In genomic region chr18:79679552-79680099, GRCh38 we compare ENCODE assay signal across 8 cellular contexts. TPM values are rescaled to one million over a fixed set of nuclear protein-coding genes. Genes with fewer than 3 reads are reported as not detected.
DNase-seq lines count a peak whose midpoint lies in the region; ATAC-seq, FAIRE-seq and TF ChIP-seq lines count a peak whose summit lies in the region.

A gene with protein sequence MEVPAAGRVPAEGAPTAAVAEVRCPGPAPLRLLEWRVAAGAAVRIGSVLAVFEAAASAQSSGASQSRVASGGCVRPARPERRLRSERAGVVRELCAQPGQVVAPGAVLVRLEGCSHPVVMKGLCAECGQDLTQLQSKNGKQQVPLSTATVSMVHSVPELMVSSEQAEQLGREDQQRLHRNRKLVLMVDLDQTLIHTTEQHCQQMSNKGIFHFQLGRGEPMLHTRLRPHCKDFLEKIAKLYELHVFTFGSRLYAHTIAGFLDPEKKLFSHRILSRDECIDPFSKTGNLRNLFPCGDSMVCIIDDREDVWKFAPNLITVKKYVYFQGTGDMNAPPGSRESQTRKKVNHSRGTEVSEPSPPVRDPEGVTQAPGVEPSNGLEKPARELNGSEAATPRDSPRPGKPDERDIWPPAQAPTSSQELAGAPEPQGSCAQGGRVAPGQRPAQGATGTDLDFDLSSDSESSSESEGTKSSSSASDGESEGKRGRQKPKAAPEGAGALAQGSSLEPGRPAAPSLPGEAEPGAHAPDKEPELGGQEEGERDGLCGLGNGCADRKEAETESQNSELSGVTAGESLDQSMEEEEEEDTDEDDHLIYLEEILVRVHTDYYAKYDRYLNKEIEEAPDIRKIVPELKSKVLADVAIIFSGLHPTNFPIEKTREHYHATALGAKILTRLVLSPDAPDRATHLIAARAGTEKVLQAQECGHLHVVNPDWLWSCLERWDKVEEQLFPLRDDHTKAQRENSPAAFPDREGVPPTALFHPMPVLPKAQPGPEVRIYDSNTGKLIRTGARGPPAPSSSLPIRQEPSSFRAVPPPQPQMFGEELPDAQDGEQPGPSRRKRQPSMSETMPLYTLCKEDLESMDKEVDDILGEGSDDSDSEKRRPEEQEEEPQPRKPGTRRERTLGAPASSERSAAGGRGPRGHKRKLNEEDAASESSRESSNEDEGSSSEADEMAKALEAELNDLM (plus strand): TSS chr18:79679803. CDS start chr18:79679948, 145 bp downstream.

- WGBS in GM12878 (ENCODE audit: insufficient coverage, insufficient replicate concordance, low lambda C conversion rate, missing lambda C conversion rate), result 1% methylated on average over 77 of the region's 88 CpGs
- 0% methylated on average over 88 of the region's 88 CpGs for WGBS in sigmoid colon, 2 donors

- ATAC-seq in GM18511 (IDR thresholded peaks at IDR 0.05; ENCODE audit: unreplicated experiment) (peak; percentile 64), HG02943 (IDR thresholded peaks at IDR 0.05; ENCODE audit: low read depth, unreplicated experiment) (peak; percentile 63), GM12878 (peak; percentile 68)

- intact Hi-C loops in GM12878 (cut with micrococcal nuclease; ENCODE audit: unreplicated experiment), result loop anchor here (1.0 to 10.0 kb wide), 6 partner anchors 280 to 465 kb away; partner anchors contain the start of genes ADNP2, RBFA and TXNL4A
- intact Hi-C loops in sigmoid colon (cut with DNase I), result loop anchor here (1.0 to 10.0 kb wide), 3 partner anchors 280 to 611 kb away; partner anchors contain the start of gene ATP9B

- CTCF ChIA-PET in GM12878 (lab: Yijun Ruan, JAX), result no interaction called here

- H3K27ac ChIP-seq in GM12878 (ENCODE audit: control insufficient read depth, insufficient read depth), result peak within 1 kb of the TSS; percentile 98
- peak within 1 kb of the TSS; percentile 89 to 99 (median 96) for H3K27ac ChIP-seq in sigmoid colon

- no peaks in the 10 kb centered on the region for H3K27me3 ChIP-seq in GM12878 (replicated peaks in 1 of 2; ENCODE audit: control insufficient read depth in 2 of 2, insufficient read depth in 2 of 2, low read length in 1 of 2)
- H3K27me3 ChIP-seq in sigmoid colon, result no peaks in the 10 kb centered on the region

- H3K4me1 ChIP-seq in GM12878 (ENCODE audit: control insufficient read depth, insufficient read depth, low read length) (peaks cover 33% of the 10 kb centered on the region), sigmoid colon (peaks cover 0 to 47% (median 37%) of the 10 kb centered on the region in 4 donors)

- no peak for TF ChIP-seq RAD21 in GM12878 (IDR thresholded peaks at IDR 0.05; ENCODE audit: insufficient read depth, low read depth, low read length)

- SMC1A ChIA-PET in GM12878 (lab: Charles Lee; ENCODE audit: uncharacterized antibody, unreplicated experiment), result interaction anchor here (1.2 kb wide), 1 partner anchor 29 kb away, joined by 5 read pairs; no protein-coding TSS in a partner anchor

- H3K9me3 ChIP-seq in GM12878 (replicated peaks; ENCODE audit: control insufficient read depth, insufficient read depth, low read length), result no peaks in the 10 kb centered on the region; the same call in 2 of the 3 replicates
- H3K9me3 ChIP-seq in sigmoid colon, result no peaks in the 10 kb centered on the region

- POLR2A ChIA-PET in GM12878 (lab: Charles Lee), result interaction anchor here (1.0 kb wide), 1 partner anchor 55 kb away, joined by 3 read pairs; no protein-coding TSS in a partner anchor

- peak within 1 kb of the TSS; percentile 71 for H3K4me3 ChIP-seq in GM12878
- H3K4me3 ChIP-seq in sigmoid colon, result peak within 1 kb of the TSS; percentile 84 to 95 (median 92)

- H4K20me1 ChIP-seq in GM12878 (ENCODE audit: control insufficient read depth, insufficient read depth), result peaks cover 2% of the 10 kb centered on the region; the same call in 1 of the 2 replicates

- peak within 1 kb of the TSS; percentile 99 for H2AFZ ChIP-seq in GM12878 (ENCODE audit: control insufficient read depth, low read depth, low read length)

- FAIRE-seq in GM12878 (lab: Jason Lieb, UNC), result no peak

- H3K79me2 ChIP-seq in GM12878 (ENCODE audit: control insufficient read depth, insufficient read depth, low read length), result peaks cover 63% of the 10 kb centered on the region

- TF ChIP-seq POLR2A in GM12878 (IDR thresholded peaks at IDR 0.05; ENCODE audit: low read depth, low read length), result peak; percentile 61
- peak in 1 of 2 donors; percentile 36 for TF ChIP-seq POLR2A in sigmoid colon (IDR thresholded peaks at IDR 0.05)

- H3K4me2 ChIP-seq in GM12878 (ENCODE audit: control insufficient read depth, insufficient read depth), result peak within 1 kb of the TSS; percentile 95

- in situ Hi-C loops in GM12878 (cut with MboI), result loop anchor here (5.0 kb wide), 2 partner anchors 278 to 358 kb away; no protein-coding TSS in a partner anchor

- BruUV-seq in GM12878 (replicated peaks; lab: Mats Ljungman, UMichigan), result no TSS peak

- TF ChIP-seq CTCF in GM12878 (IDR thresholded peaks at IDR 0.05 in 2 of 3, conservative IDR thresholded peaks at IDR 0.05 in 1 of 3; ENCODE audit: control insufficient read depth in 2 of 3, extremely low read depth in 1 of 3, insufficient read depth in 1 of 3, low read depth in 3 of 3, low read length in 3 of 3) (0 out of 6 replicates have a peak, but pooled peaks of 1 of the 3 experiments have one; percentile 0), sigmoid colon (IDR thresholded peaks at IDR 0.05) (no peak)

- TF ChIP-seq EP300 in GM12878 (IDR thresholded peaks at IDR 0.05; ENCODE audit: borderline replicate concordance in 1 of 2, control insufficient read depth in 1 of 2, low read depth in 2 of 2, low read length in 2 of 2) (peak in 1 of 2 experiments; percentile 25; a peak in 1 of 4 replicates), sigmoid colon (IDR thresholded peaks at IDR 0.05) (no peak)

- H3K9ac ChIP-seq in GM12878 (ENCODE audit: control insufficient read depth, insufficient read depth, low read length), result peak within 1 kb of the TSS; percentile 82

- RAD21 ChIA-PET in GM12878 (lab: Charles Lee; ENCODE audit: unreplicated experiment), result no interaction called here

- H3K36me3 ChIP-seq in GM12878 (ENCODE audit: control insufficient read depth in 2 of 2, insufficient read depth in 2 of 2, low read length in 1 of 2) (peaks cover 0 to 5% of the 10 kb centered on the region in 2 experiments; a peak in 1 of 4 replicates), sigmoid colon (no peaks in the 10 kb centered on the region)

- peak; percentile 85 to 92 for DNase-seq in NCI-H2081 (lab: John Stamatoyannopoulos, UW)
- DNase-seq in T-helper 22 cell (ENCODE audit: low read depth), result peak; percentile 80
- DNase-seq in GM12878 (ENCODE audit: low read depth, low spot score), result no peak
- DNase-seq in iPS DF 4.7 (ENCODE audit: extremely low read depth, low spot score), result peak; percentile 33
- DNase-seq in sigmoid colon, result peak; percentile 96
- no peak for DNase-seq in cortex of kidney (lab: John Stamatoyannopoulos, UW)

TF ChIP-seq in GM12878, 131 proteins besides CTCF, POLR2A, EP300 and RAD21 (continues in another document):
- no peak; the same call in 1 of the 2 replicates for TF ChIP-seq HDGF (IDR thresholded peaks at IDR 0.05)
- TF ChIP-seq MAX (IDR thresholded peaks at IDR 0.05; ENCODE audit: low read depth, low read length), result no peak
- 0 out of 4 replicates have a peak, but pooled peaks of 1 of the 2 experiments have one; percentile 9 for TF ChIP-seq BHLHE40 (IDR thresholded peaks at IDR 0.05; ENCODE audit: borderline replicate concordance in 1 of 2, low read depth in 2 of 2, low read length in 1 of 2)
- no peak for TF ChIP-seq PAX5 (IDR thresholded peaks at IDR 0.05; ENCODE audit: borderline replicate concordance, low read depth, low read length)
- TF ChIP-seq SIN3A (IDR thresholded peaks at IDR 0.05; ENCODE audit: low read depth, low read length), result no peak; the same call in none of the 2 replicates
- TF ChIP-seq ATF3 (IDR thresholded peaks at IDR 0.05; ENCODE audit: borderline replicate concordance, extremely low read depth, low read depth, low read length), result peak; percentile 70; the same call in 1 of the 2 replicates
- TF ChIP-seq NFYA (IDR thresholded peaks at IDR 0.05; ENCODE audit: borderline replicate concordance, low read depth, low read length), result no peak
- peak; percentile 94 for TF ChIP-seq LARP7 (IDR thresholded peaks at IDR 0.05)
- peak; percentile 42 to 98; a peak in 2 of 3 replicates for TF ChIP-seq EGR1 (IDR thresholded peaks at IDR 0.05; ENCODE audit: borderline replicate concordance in 1 of 2, low read depth in 2 of 2, low read length in 2 of 2)

RNA-seq across cellular contexts. Expression of the gene that starts here (rescaled TPM):
- 25.6 and 26.8 TPM in 2 replicates for total RNA-seq in GM12878 (2013; cell fraction: nucleolus; rRNA removed)
- 22.1 and 23.8 TPM in 2 replicates for total RNA-seq in GM12878 (2014; rRNA removed)
- 7.3 and 8.0 TPM in 2 replicates for total RNA-seq in GM12878 (2014; rRNA removed; fragmentation: Illumina TruSeq; extraction: Trizol)
- 30.4 and 31.3 TPM in 2 replicates for total RNA-seq in GM12878 (2021)
- polyA plus RNA-seq in GM12878 (2011; ENCODE audit: low read depth), result 5.9 TPM
- 4.9 and 9.5 TPM in 2 replicates for polyA plus RNA-seq in GM12878 (2011; rRNA removed)
- 9.0 and 10.2 TPM in 2 replicates for polyA plus RNA-seq in GM12878 (2011; cell fraction: cytosol; rRNA removed)
- 37.1 and 48.0 TPM in 2 replicates for polyA plus RNA-seq in GM12878 (2011; cell fraction: nucleus; rRNA removed)
- polyA plus RNA-seq in GM12878 (2012), result 12.2 and 14.2 TPM in 2 replicates
- polyA plus RNA-seq in GM12878 (2014; fragmentation: Illumina TruSeq; extraction: Trizol), result 1.9 and 6.0 TPM in 2 replicates
- 1 to 10 TPM in 1 of 2 experiments, under 1 TPM in 1; 0.32 to 1.6 TPM for polyA plus RNA-seq in GM12878 (2014; fragmentation: Nextera tagmentation; extraction: Ambion mirVana)
- 16.7 and 19.3 TPM in 2 replicates for polyA plus RNA-seq in GM12878 (2014; rRNA removed)
- 10 to 100 TPM in 1 of 2 experiments, 1 to 10 TPM in 1; 4.2 to 13.9 TPM for polyA plus RNA-seq in GM12878 (2016; fragmentation: Nextera tagmentation; extraction: Ambion mirVana)
- polyA minus RNA-seq in GM12878 (2011; rRNA and poly(A)+ RNA removed), result 13.9 and 14.8 TPM in 2 replicates
- 5.6 and 10.0 TPM in 2 replicates for polyA minus RNA-seq in GM12878 (2011; cell fraction: cytosol; rRNA and poly(A)+ RNA removed)
- 17.0 and 31.8 TPM in 2 replicates for polyA minus RNA-seq in GM12878 (2011; cell fraction: nucleus; rRNA and poly(A)+ RNA removed)
- total RNA-seq in sigmoid colon, result 10 to 100 TPM; 11.1 to 14.7 (median 12.6) TPM
- polyA plus RNA-seq in sigmoid colon, result 10 to 100 TPM; 15.6 to 25.9 (median 22.3) TPM

Comparison
In these comparisons a context has a peak if more than half of its experiments do, and no peak if none do; other contexts are left out.
1. DNase-seq: peak in NCI-H2081 (2 of 2), T-helper 22 cell (single experiment), iPS DF 4.7 (single experiment) and sigmoid colon (single experiment); none in GM12878 (single experiment) and cortex of kidney (single experiment).
2. Peak in every context shown above with its lines, with median percentiles within 50 percentile points of each other: ATAC-seq.